Comparison of ENCODE assay signal across 8 cellular contexts in the genomic region with DNA sequence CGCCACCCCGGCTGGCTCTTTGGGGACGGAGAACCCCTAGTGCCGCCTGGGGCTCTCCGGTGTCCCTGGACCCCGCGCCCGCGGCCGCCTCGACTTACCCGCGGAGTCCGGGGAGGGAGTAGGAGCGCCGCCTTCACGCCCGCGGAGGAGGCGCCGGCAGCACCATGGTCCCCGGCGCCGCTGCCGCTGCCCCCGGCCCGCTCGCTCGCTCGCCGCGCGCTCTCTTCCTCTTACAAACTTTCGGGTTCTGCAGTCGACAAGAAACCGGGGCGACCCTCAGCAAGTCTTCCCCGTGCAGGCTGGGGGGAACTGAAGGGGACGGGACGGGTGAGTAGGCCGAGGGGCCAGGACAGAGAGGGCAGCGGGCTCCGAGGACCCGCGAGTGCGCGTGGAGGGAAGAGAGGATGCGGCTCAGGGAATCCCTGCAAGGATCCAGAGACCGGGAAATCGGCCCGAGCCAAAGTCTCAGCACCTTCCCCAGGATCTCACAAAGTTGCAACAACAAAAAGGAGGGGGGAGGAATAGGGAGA. TPM values are rescaled to one million over a fixed set of nuclear protein-coding genes. Genes with fewer than 3 reads are reported as not detected.
DNase-seq lines count a peak whose midpoint lies in the region; ATAC-seq lines count a peak whose summit lies in the region.

No MANE protein-coding gene starts in this region.

- peaks cover 2% of the 10 kb centered on the region for H3K36me3 Mint-ChIP-seq in activated CD4-positive, alpha-beta T cell treated with anti-CD3 and anti-CD28 coated beads, Interleukin-2, amount 10 ng/mL, durations not matched to agents 24 days and 14 days (ENCODE audit: low read depth)
- H3K36me3 Mint-ChIP-seq in stimulated activated effector memory CD8-positive, alpha-beta T cell treated with anti-CD3 and anti-CD28 coated beads, Interleukin-12 subunit alpha, Interleukin-12 subunit beta, amount 100 ng/mL, for 72 hours, result peaks cover 35% of the 10 kb centered on the region

- H3K36me3 ChIP-seq in ectodermal cell (ENCODE audit: control insufficient read depth, insufficient read depth, low read length), result no peaks in the 10 kb centered on the region

- peaks cover 34% of the 10 kb centered on the region for H3K4me1 Mint-ChIP-seq in activated CD4-positive, alpha-beta T cell treated with anti-CD3 and anti-CD28 coated beads, Interleukin-2, amount 10 ng/mL, durations not matched to agents 24 days and 14 days
- peaks cover 22% of the 10 kb centered on the region for H3K4me1 Mint-ChIP-seq in stimulated activated effector memory CD8-positive, alpha-beta T cell treated with anti-CD3 and anti-CD28 coated beads, Interleukin-12 subunit alpha, Interleukin-12 subunit beta, amount 100 ng/mL, for 72 hours

- ATAC-seq in stimulated activated effector memory CD8-positive, alpha-beta T cell treated with anti-CD3 and anti-CD28 coated beads, Interleukin-12 subunit alpha, Interleukin-12 subunit beta, amount 100 ng/mL, for 72 hours, result peak; percentile 43
- no peak for ATAC-seq in HG03457 (IDR thresholded peaks at IDR 0.05; ENCODE audit: unreplicated experiment)

- no peaks in the 10 kb centered on the region for H3K9me3 ChIP-seq in ectodermal cell (ENCODE audit: control insufficient read depth, low read length)

- peak overlapping the region; percentile 83 for H3K27ac Mint-ChIP-seq in activated CD4-positive, alpha-beta T cell treated with anti-CD3 and anti-CD28 coated beads, Interleukin-2, amount 10 ng/mL, durations not matched to agents 24 days and 14 days
- peak overlapping the region; percentile 96 for H3K27ac Mint-ChIP-seq in stimulated activated effector memory CD8-positive, alpha-beta T cell treated with anti-CD3 and anti-CD28 coated beads, Interleukin-12 subunit alpha, Interleukin-12 subunit beta, amount 100 ng/mL, for 72 hours

- DNase-seq in NCI-H345 (lab: John Stamatoyannopoulos, UW) (peak; percentile 17), NCI-H345 treated with DMSO at 0.1 percent for 48 hours (lab: John Stamatoyannopoulos, UW; ENCODE audit: unreplicated experiment) (no peak), medulla oblongata (ENCODE audit: extremely low spot score) (peak; percentile 48), NCI-H446 (lab: John Stamatoyannopoulos, UW) (no peak)
- DNase-seq in activated CD4-positive, alpha-beta T cell treated with anti-CD3 and anti-CD28 coated beads, Interleukin-2, amount 10 ng/mL, durations not matched to agents 24 days and 14 days, result peak; percentile 79
- peak; percentile 34 to 68 for DNase-seq in stimulated activated effector memory CD8-positive, alpha-beta T cell treated with anti-CD3 and anti-CD28 coated beads, Interleukin-12 subunit alpha, Interleukin-12 subunit beta, amount 100 ng/mL, for 72 hours (ENCODE audit: low spot score in 2 of 2)

- H3K27me3 Mint-ChIP-seq in activated CD4-positive, alpha-beta T cell treated with anti-CD3 and anti-CD28 coated beads, Interleukin-2, amount 10 ng/mL, durations not matched to agents 24 days and 14 days, result peaks cover 19% of the 10 kb centered on the region

- H3K4me1 ChIP-seq in ectodermal cell (ENCODE audit: control insufficient read depth, insufficient read depth, low read length), result peaks cover 25% of the 10 kb centered on the region

- no peak overlapping the region for H3K27ac ChIP-seq in ectodermal cell (ENCODE audit: insufficient read depth, low read depth, low read length, poor library complexity, severe bottlenecking)

- peaks cover 28% of the 10 kb centered on the region for H3K27me3 ChIP-seq in ectodermal cell (ENCODE audit: control insufficient read depth, insufficient read depth, low read length, poor library complexity, severe bottlenecking)

- intact Hi-C loops in activated CD4-positive, alpha-beta T cell treated with anti-CD3 and anti-CD28 coated beads, Interleukin-2, amount 10 ng/mL, durations not matched to agents 24 days and 14 days (cut with micrococcal nuclease), result loop anchor here (1.0 to 5.0 kb wide), 4 partner anchors 84 to 189 kb away; no protein-coding TSS in a partner anchor

- no peaks in the 10 kb centered on the region for H3K9me3 Mint-ChIP-seq in activated CD4-positive, alpha-beta T cell treated with anti-CD3 and anti-CD28 coated beads, Interleukin-2, amount 10 ng/mL, durations not matched to agents 24 days and 14 days
- H3K9me3 Mint-ChIP-seq in stimulated activated effector memory CD8-positive, alpha-beta T cell treated with anti-CD3 and anti-CD28 coated beads, Interleukin-12 subunit alpha, Interleukin-12 subunit beta, amount 100 ng/mL, for 72 hours, result no peaks in the 10 kb centered on the region

- H3K4me3 Mint-ChIP-seq in activated CD4-positive, alpha-beta T cell treated with anti-CD3 and anti-CD28 coated beads, Interleukin-2, amount 10 ng/mL, durations not matched to agents 24 days and 14 days, result peak overlapping the region; percentile 88
- H3K4me3 Mint-ChIP-seq in stimulated activated effector memory CD8-positive, alpha-beta T cell treated with anti-CD3 and anti-CD28 coated beads, Interleukin-12 subunit alpha, Interleukin-12 subunit beta, amount 100 ng/mL, for 72 hours, result peak overlapping the region; percentile 93

- peak overlapping the region; percentile 72 for H3K4me3 ChIP-seq in ectodermal cell (ENCODE audit: insufficient read depth, low read depth, low read length)

- 0% methylated on average over 51 of the region's 51 CpGs for WGBS in ectodermal cell, 2 experiments

RNA-seq across cellular contexts. Expression of a gene that starts 2.0 kb away (rescaled TPM):
- total RNA-seq in activated CD4-positive, alpha-beta T cell treated with anti-CD3 and anti-CD28 coated beads, Interleukin-2, amount 10 ng/mL, durations not matched to agents 24 days and 14 days, result 102 and 110 TPM in 2 replicates
- 19.2 TPM for polyA plus RNA-seq in ectodermal cell (2013, experiment 1 of 4)
- 20.7 TPM for polyA plus RNA-seq in ectodermal cell (2013, experiment 2 of 4)
- 17.0 TPM for polyA plus RNA-seq in ectodermal cell (2013, experiment 3 of 4)
- 16.7 TPM for polyA plus RNA-seq in ectodermal cell (2013, experiment 4 of 4)

Comparison
In these comparisons a context has a peak if more than half of its experiments do, and no peak if none do; other contexts are left out.
1. DNase-seq: peak in NCI-H345 (single experiment), activated CD4-positive, alpha-beta T cell treated with anti-CD3 and anti-CD28 coated beads, Interleukin-2, amount 10 ng/mL, durations not matched to agents 24 days and 14 days (single experiment), medulla oblongata (single experiment) and stimulated activated effector memory CD8-positive, alpha-beta T cell treated with anti-CD3 and anti-CD28 coated beads, Interleukin-12 subunit alpha, Interleukin-12 subunit beta, amount 100 ng/mL, for 72 hours (2 of 2); none in NCI-H345 treated with DMSO at 0.1 percent for 48 hours (single experiment) and NCI-H446 (0 of 2).